In the genomic region with DNA sequence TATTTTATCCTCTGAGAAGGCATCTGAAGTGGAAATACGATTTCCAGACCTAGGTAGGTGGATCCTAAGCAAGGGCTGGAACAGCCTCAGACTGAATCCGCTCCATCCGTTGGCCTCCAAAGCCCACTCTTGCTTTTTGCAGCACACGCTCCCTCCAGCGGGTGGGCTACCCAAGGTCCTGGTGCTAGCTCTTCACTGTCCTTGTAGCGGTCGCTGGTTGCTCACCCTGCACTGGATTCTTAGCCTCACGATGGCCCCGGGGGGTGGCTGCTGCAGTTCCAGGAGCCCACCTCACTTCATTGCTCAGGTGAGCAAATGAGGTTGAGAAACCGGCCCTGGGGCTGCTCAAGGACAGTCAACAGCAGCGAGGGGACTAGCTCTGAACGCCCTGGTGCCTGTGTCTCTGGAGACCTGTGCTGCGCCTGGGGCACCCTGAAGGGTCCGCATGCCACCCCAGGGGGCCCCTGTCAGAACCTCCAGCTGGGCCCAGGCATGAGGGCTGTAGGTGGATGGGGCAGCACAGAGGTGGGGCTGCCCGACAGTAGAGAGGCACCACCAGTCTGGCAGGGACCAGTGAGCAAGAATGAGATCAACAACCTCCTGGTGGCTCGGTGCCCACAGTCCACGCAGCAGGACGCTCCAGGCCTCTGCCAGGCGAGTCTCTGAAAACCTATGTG, we compare ENCODE assay signal across 11 cellular contexts. TPM values are rescaled to one million over a fixed set of nuclear protein-coding genes. Genes with fewer than 3 reads are reported as not detected.
DNase-seq lines count a peak whose midpoint lies in the region; ATAC-seq and TF ChIP-seq lines count a peak whose summit lies in the region.
"Had no signal": no experiment of that assay in that cellular context is flagged by ENCODE, and none has a peak within 500 bp of the region (broad histone marks: within the 10 kb centered on the region; RNA-seq: fewer than 3 reads in every experiment).

No MANE protein-coding gene starts in this region.

- peaks cover 28% of the 10 kb centered on the region for H3K4me1 Mint-ChIP-seq in activated naive CD8-positive, alpha-beta T cell treated with anti-CD3 and anti-CD28 coated beads, Interleukin-2, amount 10 ng/mL, durations not matched to agents 7 days and 5 days
- H3K4me1 Mint-ChIP-seq in activated naive CD8-positive, alpha-beta T cell treated with anti-CD3 and anti-CD28 coated beads, Interleukin-2, amount 50 U/mL, for 24 hours, result peaks cover 34% of the 10 kb centered on the region
- peaks cover 40 to 43% of the 10 kb centered on the region in 2 donors for H3K4me1 Mint-ChIP-seq in stimulated activated naive B cell treated with anti-CD40 and anti-IgM and Interleukin-4, amounts not matched to agents 10 μg/mL and 1 μg/mL and 100 μg/mL, for 72 hours

- no peak overlapping the region for H3K4me3 Mint-ChIP-seq in activated naive CD8-positive, alpha-beta T cell treated with anti-CD3 and anti-CD28 coated beads, Interleukin-2, amount 10 ng/mL, durations not matched to agents 7 days and 5 days
- no peak overlapping the region for H3K4me3 Mint-ChIP-seq in activated naive CD8-positive, alpha-beta T cell treated with anti-CD3 and anti-CD28 coated beads, Interleukin-2, amount 50 U/mL, for 24 hours
- no peak overlapping the region for H3K4me3 Mint-ChIP-seq in stimulated activated naive B cell treated with anti-CD40 and anti-IgM and Interleukin-4, amounts not matched to agents 10 μg/mL and 1 μg/mL and 100 μg/mL, for 72 hours
- H3K4me3 Mint-ChIP-seq: dendritic cell treated with granulocyte-macrophage colony-stimulating factor and Interleukin-4, amounts not matched to agents 40 ng/mL and 50 ng/mL, for 4 days had no signal

- CTCF ChIA-PET in Panc1 (lab: Charles Lee), result interaction anchor here (1.0 kb wide), 3 partner anchors 9 to 27 kb away, joined by 3 to 12 read pairs (median 7); no protein-coding TSS in a partner anchor

- DNase-seq in activated naive CD8-positive, alpha-beta T cell treated with anti-CD3 and anti-CD28 coated beads, Interleukin-2, amount 10 ng/mL, durations not matched to agents 7 days and 5 days, result no peak
- DNase-seq in activated naive CD8-positive, alpha-beta T cell treated with anti-CD3 and anti-CD28 coated beads, Interleukin-2, amount 50 U/mL, for 24 hours, result no peak
- no peak for DNase-seq in Panc1 (ENCODE audit: low read depth, low spot score)
- DNase-seq in stimulated activated naive B cell treated with anti-CD40 and anti-IgM and Interleukin-4, amounts not matched to agents 10 μg/mL and 1 μg/mL and 100 μg/mL, for 72 hours, result no peak
- no peak for DNase-seq in NCI-H748 (lab: John Stamatoyannopoulos, UW; ENCODE audit: unreplicated experiment)
- no peak for DNase-seq in GDM1 (lab: John Stamatoyannopoulos, UW)
- no peak for DNase-seq in glomerular visceral epithelial cell (ENCODE audit: extremely low spot score)

- peaks cover 3% of the 10 kb centered on the region for H3K36me3 Mint-ChIP-seq in activated naive CD8-positive, alpha-beta T cell treated with anti-CD3 and anti-CD28 coated beads, Interleukin-2, amount 10 ng/mL, durations not matched to agents 7 days and 5 days
- peaks cover 3% of the 10 kb centered on the region for H3K36me3 Mint-ChIP-seq in activated naive CD8-positive, alpha-beta T cell treated with anti-CD3 and anti-CD28 coated beads, Interleukin-2, amount 50 U/mL, for 24 hours (ENCODE audit: low read depth)
- peaks cover 32 to 44% of the 10 kb centered on the region in 2 donors for H3K36me3 Mint-ChIP-seq in stimulated activated naive B cell treated with anti-CD40 and anti-IgM and Interleukin-4, amounts not matched to agents 10 μg/mL and 1 μg/mL and 100 μg/mL, for 72 hours

- H3K27ac Mint-ChIP-seq in activated naive CD8-positive, alpha-beta T cell treated with anti-CD3 and anti-CD28 coated beads, Interleukin-2, amount 10 ng/mL, durations not matched to agents 7 days and 5 days, result peak overlapping the region; percentile 68
- no peak overlapping the region for H3K27ac Mint-ChIP-seq in activated naive CD8-positive, alpha-beta T cell treated with anti-CD3 and anti-CD28 coated beads, Interleukin-2, amount 50 U/mL, for 24 hours
- peak overlapping the region; percentile 25 for H3K27ac Mint-ChIP-seq in stimulated activated naive B cell treated with anti-CD40 and anti-IgM and Interleukin-4, amounts not matched to agents 10 μg/mL and 1 μg/mL and 100 μg/mL, for 72 hours
- H3K27ac Mint-ChIP-seq: dendritic cell treated with granulocyte-macrophage colony-stimulating factor and Interleukin-4, amounts not matched to agents 40 ng/mL and 50 ng/mL, for 4 days had no signal

- peaks cover 30% of the 10 kb centered on the region for H3K4me1 ChIP-seq in Panc1 (ENCODE audit: control insufficient read depth, insufficient read depth, low read length)

- H3K4me3 ChIP-seq in Panc1 (ENCODE audit: low read depth in 2 of 2, low read length in 2 of 2), result no peak overlapping the region
- H3K4me3 ChIP-seq: left lung had no signal

- in situ Hi-C loops in Panc1 (cut with HindIII; ENCODE audit: low pct_unique_long_range_greater_than_20kb, low sequenced_read_pairs), result no loop called here

- no TSS peak for BruUV-seq in Panc1 (replicated peaks; lab: Mats Ljungman, UMichigan)

- H3K27me3 Mint-ChIP-seq in activated naive CD8-positive, alpha-beta T cell treated with anti-CD3 and anti-CD28 coated beads, Interleukin-2, amount 10 ng/mL, durations not matched to agents 7 days and 5 days, result no peaks in the 10 kb centered on the region
- H3K27me3 Mint-ChIP-seq in activated naive CD8-positive, alpha-beta T cell treated with anti-CD3 and anti-CD28 coated beads, Interleukin-2, amount 50 U/mL, for 24 hours, result no peaks in the 10 kb centered on the region
- no peaks in the 10 kb centered on the region for H3K27me3 Mint-ChIP-seq in stimulated activated naive B cell treated with anti-CD40 and anti-IgM and Interleukin-4, amounts not matched to agents 10 μg/mL and 1 μg/mL and 100 μg/mL, for 72 hours
- H3K27me3 Mint-ChIP-seq: dendritic cell treated with granulocyte-macrophage colony-stimulating factor and Interleukin-4, amounts not matched to agents 40 ng/mL and 50 ng/mL, for 4 days had no signal

- H3K27ac ChIP-seq in Panc1 (ENCODE audit: low read length), result peak overlapping the region; percentile 72
- H3K27ac ChIP-seq: left lung had no signal

- no peaks in the 10 kb centered on the region for H3K27me3 ChIP-seq in Panc1 (ENCODE audit: control insufficient read depth, insufficient read depth, low read length)
- H3K27me3 ChIP-seq: left lung had no signal

- no peaks in the 10 kb centered on the region for H3K9me3 ChIP-seq in Panc1 (ENCODE audit: control insufficient read depth, insufficient read depth, low read depth, low read length)
- H3K9me3 ChIP-seq: left lung had no signal

- no peak for ATAC-seq in activated naive CD8-positive, alpha-beta T cell treated with anti-CD3 and anti-CD28 coated beads, Interleukin-2, amount 10 ng/mL, durations not matched to agents 7 days and 5 days (ENCODE audit: low read depth)
- ATAC-seq in activated naive CD8-positive, alpha-beta T cell treated with anti-CD3 and anti-CD28 coated beads, Interleukin-2, amount 50 U/mL, for 24 hours, result no peak
- ATAC-seq in Panc1 (no peak; the same call in 1 of the 2 replicates), esophagus mucosa (peak; percentile 11)
- no peak for ATAC-seq in stimulated activated naive B cell treated with anti-CD40 and anti-IgM and Interleukin-4, amounts not matched to agents 10 μg/mL and 1 μg/mL and 100 μg/mL, for 72 hours (replicated peaks)

- no peak for TF ChIP-seq CTCF in Panc1 (IDR thresholded peaks at IDR 0.05)

- POLR2A ChIA-PET in activated naive CD8-positive, alpha-beta T cell treated with anti-CD3 and anti-CD28 coated beads, Interleukin-2, amount 10 ng/mL, durations not matched to agents 7 days and 5 days (lab: Charles Lee), result interaction anchor here (0.6 to 1.8 kb wide), 8 partner anchors 9 to 287 kb away, joined by 3 to 8 read pairs (median 4); partner anchors contain the start of genes HNRNPH1 and SQSTM1
- POLR2A ChIA-PET in Panc1 (lab: Charles Lee), result interaction anchor here (0.5 kb wide), 1 partner anchor 17 kb away, joined by 3 read pairs; no protein-coding TSS in a partner anchor

- H3K36me3 ChIP-seq in Panc1 (ENCODE audit: control insufficient read depth, insufficient read depth, low read length), result peaks cover 7% of the 10 kb centered on the region

- intact Hi-C loops in Panc1 (cut with micrococcal nuclease; ENCODE audit: unreplicated experiment), result no loop called here

- H3K9me3 Mint-ChIP-seq in activated naive CD8-positive, alpha-beta T cell treated with anti-CD3 and anti-CD28 coated beads, Interleukin-2, amount 10 ng/mL, durations not matched to agents 7 days and 5 days, result no peaks in the 10 kb centered on the region
- H3K9me3 Mint-ChIP-seq in activated naive CD8-positive, alpha-beta T cell treated with anti-CD3 and anti-CD28 coated beads, Interleukin-2, amount 50 U/mL, for 24 hours, result no peaks in the 10 kb centered on the region
- H3K9me3 Mint-ChIP-seq in stimulated activated naive B cell treated with anti-CD40 and anti-IgM and Interleukin-4, amounts not matched to agents 10 μg/mL and 1 μg/mL and 100 μg/mL, for 72 hours, result no peaks in the 10 kb centered on the region
- H3K9me3 Mint-ChIP-seq: dendritic cell treated with granulocyte-macrophage colony-stimulating factor and Interleukin-4, amounts not matched to agents 40 ng/mL and 50 ng/mL, for 4 days; T-helper 1 cell treated with Interleukin-12 subunit alpha and Interleukin-12 subunit beta and Interleukin-4 antibody, amounts not matched to agents 30 μg/mL and 1 μg/mL, for 36 hours had no signal

RNA-seq across cellular contexts. Expression of gene MGAT4B, which starts 4.3 kb away (rescaled TPM):
- total RNA-seq in activated naive CD8-positive, alpha-beta T cell treated with anti-CD3 and anti-CD28 coated beads, Interleukin-2, amount 10 ng/mL, durations not matched to agents 7 days and 5 days, result 100 to 1,000 TPM; 118 TPM
- total RNA-seq in Panc1 (2021; ENCODE audit: unreplicated experiment) (406 TPM), esophagus mucosa (72.1 TPM)
- 616 TPM for polyA plus RNA-seq in Panc1 (2012; ENCODE audit: insufficient read length)

RNA-seq across cellular contexts. Expression of gene LTC4S, which starts 8.6 kb away (rescaled TPM):
- total RNA-seq in activated naive CD8-positive, alpha-beta T cell treated with anti-CD3 and anti-CD28 coated beads, Interleukin-2, amount 10 ng/mL, durations not matched to agents 7 days and 5 days, result 1 to 10 TPM; 5.7 to 6.3 TPM
- total RNA-seq in Panc1 (2021; ENCODE audit: unreplicated experiment) (0.69 TPM), esophagus mucosa (5.1 TPM)
- polyA plus RNA-seq in Panc1 (2012; ENCODE audit: insufficient read length), result 1.2 TPM

RNA-seq across cellular contexts. Expression of gene SQSTM1, which starts 18.4 kb away (rescaled TPM):
- 100 to 1,000 TPM; 196 to 216 TPM for total RNA-seq in activated naive CD8-positive, alpha-beta T cell treated with anti-CD3 and anti-CD28 coated beads, Interleukin-2, amount 10 ng/mL, durations not matched to agents 7 days and 5 days
- total RNA-seq in Panc1 (2021; ENCODE audit: unreplicated experiment), result 985 TPM
- 958 TPM for polyA plus RNA-seq in Panc1 (2012; ENCODE audit: insufficient read length)
- 126 TPM for total RNA-seq in esophagus mucosa

RNA-seq across cellular contexts. Expression of gene MRNIP, which starts 56.3 kb away (rescaled TPM):
- total RNA-seq in activated naive CD8-positive, alpha-beta T cell treated with anti-CD3 and anti-CD28 coated beads, Interleukin-2, amount 10 ng/mL, durations not matched to agents 7 days and 5 days, result 10 to 100 TPM; 46.1 to 47.4 TPM
- total RNA-seq in Panc1 (2021; ENCODE audit: unreplicated experiment), result 33.0 TPM
- polyA plus RNA-seq in Panc1 (2012; ENCODE audit: insufficient read length), result 21.9 TPM
- 8.3 TPM for total RNA-seq in esophagus mucosa
